ENCODE assay signal across 16 cellular contexts in genomic region chr1:33248244-33248643, GRCh38.
"Had no signal": no experiment of that assay in that cellular context is flagged by ENCODE, and none has a peak within 500 bp of the region (broad histone marks: within the 10 kb centered on the region; RNA-seq: fewer than 3 reads in every experiment).

No MANE protein-coding gene starts in this region.

- H3K27ac ChIP-seq: coronary artery, epithelial cell of prostate, neural progenitor cell, parathyroid adenoma, tibial artery, WERI-Rb-1 had no signal

- H3K4me1 ChIP-seq: parathyroid adenoma, tibial artery had no signal

- H2AFZ ChIP-seq: neural progenitor cell, parathyroid adenoma had no signal

- DNase-seq: activated CD4-positive, alpha-beta T cell treated with anti-CD3 and anti-CD28 coated beads for 36 hours; activated CD8-positive, alpha-beta memory T cell treated with anti-CD3 and anti-CD28 coated beads, Interleukin-2, amount 50 U/mL, for 48 hours; activated CD8-positive, alpha-beta T cell treated with anti-CD3 and anti-CD28 coated beads for 36 hours; activated naive CD4-positive, alpha-beta T cell treated with anti-CD3 and anti-CD28 coated beads, Interleukin-2, amount 10 ng/mL, durations not matched to agents 7 days and 5 days; central memory CD4-positive, alpha-beta T cell; effector CD4-positive, alpha-beta T cell; hippocampal formation; kidney glomerular epithelial cell; midbrain; small intestine; tibial artery; WERI-Rb-1 had no signal

- H3K79me2 ChIP-seq: parathyroid adenoma had no signal

- H3K4me3 ChIP-seq: coronary artery, neural progenitor cell, tibial artery had no signal

- H3K27me3 ChIP-seq: neural progenitor cell had no signal

- H3K4me2 ChIP-seq: neural progenitor cell had no signal

- H3K36me3 ChIP-seq: neural progenitor cell, tibial artery, WERI-Rb-1 had no signal

- H3K9ac ChIP-seq: neural progenitor cell, parathyroid adenoma had no signal

- H3K9me3 ChIP-seq: tibial artery had no signal

- ATAC-seq: activated CD4-positive, alpha-beta T cell treated with anti-CD3 and anti-CD28 coated beads for 36 hours; activated CD8-positive, alpha-beta T cell treated with anti-CD3 and anti-CD28 coated beads for 36 hours had no signal

- FAIRE-seq: small intestine had no signal
